10 cellular contexts compared by ENCODE assay signal in the genomic region with DNA sequence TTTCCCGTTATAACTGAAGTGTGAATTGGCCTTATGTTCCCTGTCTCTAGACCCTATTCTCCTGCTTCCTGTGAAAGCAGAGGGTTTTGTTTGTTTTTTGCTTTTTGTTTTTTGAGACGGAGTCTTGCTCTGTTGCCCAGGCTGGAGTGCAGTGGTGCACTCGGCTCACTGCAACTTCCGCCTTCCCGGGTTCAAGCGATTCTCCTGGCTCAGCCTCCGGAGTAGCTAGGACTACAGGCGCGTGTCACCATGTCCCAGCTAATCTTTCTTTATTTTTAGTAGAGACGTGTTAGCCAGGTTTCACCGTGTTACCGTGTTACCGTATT. TPM values are rescaled to one million over a fixed set of nuclear protein-coding genes. Genes with fewer than 3 reads are reported as not detected.
DNase-seq lines count a peak whose midpoint lies in the region; ATAC-seq, FAIRE-seq and TF ChIP-seq lines count a peak whose summit lies in the region.
"Had no signal": no experiment of that assay in that cellular context is flagged by ENCODE, and none has a peak within 500 bp of the region (broad histone marks: within the 10 kb centered on the region; RNA-seq: fewer than 3 reads in every experiment).

No MANE protein-coding gene starts in this region.

- ATAC-seq in HG03565 (IDR thresholded peaks at IDR 0.05; ENCODE audit: unreplicated experiment) (no peak), GM21390 (IDR thresholded peaks at IDR 0.05; ENCODE audit: unreplicated experiment) (no peak)

- H3K27me3 Mint-ChIP-seq in astrocyte (ENCODE audit: low read depth, unreplicated experiment), result peaks cover 20% of the 10 kb centered on the region

- FAIRE-seq in astrocyte (lab: Jason Lieb, UNC), result no peak
- FAIRE-seq: islet of Langerhans had no signal

- H3K4me3 ChIP-seq in HEK293 (ENCODE audit: low read depth, low read length) (no peak overlapping the region), astrocyte (ENCODE audit: insufficient read depth, low read depth, low read length) (peak overlapping the region; percentile 50), iPS-18a (ENCODE audit: low read length) (peak overlapping the region; percentile 71), skeletal muscle tissue (ENCODE audit: low read length in 3 of 3) (peak overlapping the region; percentile 59 to 75 (median 74))

- no peaks in the 10 kb centered on the region for H3K4me1 Mint-ChIP-seq in astrocyte (ENCODE audit: low read depth, unreplicated experiment)

- H3K9me3 ChIP-seq in HEK293 (ENCODE audit: control insufficient read depth, insufficient read depth, low read depth, low read length) (no peaks in the 10 kb centered on the region), astrocyte (ENCODE audit: insufficient read depth, low read depth, low read length) (no peaks in the 10 kb centered on the region), iPS-18a (ENCODE audit: control insufficient read depth, low read depth, low read length) (no peaks in the 10 kb centered on the region), skeletal muscle tissue (ENCODE audit: control insufficient read depth in 3 of 3, low read length in 3 of 3) (no peaks in the 10 kb centered on the region)

- DNase-seq in astrocyte (ENCODE audit: low read depth), result no peak
- no peak for DNase-seq in foreskin melanocyte
- no peak for DNase-seq in NCI-H1417 (lab: John Stamatoyannopoulos, UW)
- DNase-seq: NCI-H524 treated with DMSO at 0.1 percent for 48 hours had no signal

- peaks cover 15% of the 10 kb centered on the region for H3K36me3 Mint-ChIP-seq in astrocyte (ENCODE audit: low read depth, unreplicated experiment)

- peak overlapping the region; percentile 23 for H3K9ac ChIP-seq in astrocyte (ENCODE audit: low read length)
- H3K9ac ChIP-seq in iPS-18a (ENCODE audit: low read length), result no peak overlapping the region
- peak overlapping the region in 1 of 3 donors; percentile 77 for H3K9ac ChIP-seq in skeletal muscle tissue (ENCODE audit: low read depth in 1 of 3, low read length in 3 of 3)

- no peaks in the 10 kb centered on the region for H4K20me1 ChIP-seq in astrocyte (ENCODE audit: insufficient read depth, low read length)

- peaks cover 0 to 21% of the 10 kb centered on the region in 2 experiments; a peak in 2 of 3 replicates for H3K36me3 ChIP-seq in HEK293 (ENCODE audit: control insufficient read depth in 2 of 2, insufficient read depth in 1 of 2, low read length in 2 of 2)
- no peaks in the 10 kb centered on the region for H3K36me3 ChIP-seq in astrocyte (ENCODE audit: insufficient read depth, low read length)
- H3K36me3 ChIP-seq in iPS-18a (ENCODE audit: control insufficient read depth, low read depth, low read length), result peaks cover under 1% of the 10 kb centered on the region
- H3K36me3 ChIP-seq in skeletal muscle tissue (ENCODE audit: control insufficient read depth in 3 of 3, insufficient read depth in 3 of 3, low read length in 3 of 3), result peaks cover 16 to 26% (median 26%) of the 10 kb centered on the region in 3 donors

- H2AFZ ChIP-seq in astrocyte (ENCODE audit: low read depth, low read length), result peak overlapping the region; percentile 73

- TF ChIP-seq CTCF in HEK293 (tag by site-specific recombination; IDR thresholded peaks at IDR 0.05) (no peak), astrocyte (IDR thresholded peaks at IDR 0.05; ENCODE audit: insufficient read depth, low read depth, low read length) (no peak)

- CTCF ChIA-PET in HEK293 (lab: Yijun Ruan, JAX), result interaction anchor here (0.7 to 1.1 kb wide), 3 partner anchors 13 to 19 kb away, joined by 3 to 5 read pairs (median 3); no protein-coding TSS in a partner anchor

- peak overlapping the region; percentile 89 for H3K4me2 ChIP-seq in astrocyte (ENCODE audit: low read length)

- H3K27ac ChIP-seq in HEK293 (ENCODE audit: extremely low read depth, low read depth, low read length) (no peak overlapping the region), astrocyte (ENCODE audit: low read depth, low read length) (no peak overlapping the region), iPS-18a (ENCODE audit: low read length) (no peak overlapping the region), skeletal muscle tissue (ENCODE audit: low read depth, low read length) (no peak overlapping the region)

- no peaks in the 10 kb centered on the region for H3K79me2 ChIP-seq in astrocyte (ENCODE audit: insufficient read depth, low read length)

- POLR2A ChIA-PET in HEK293 (lab: Yijun Ruan, JAX), result interaction anchor here (0.9 to 2.3 kb wide), 6 partner anchors 18 to 94 kb away, joined by 3 to 9 read pairs (median 6); partner anchors contain the start of genes CNPY3, CUL7, KLHDC3 and PPP2R5D

- H3K27me3 ChIP-seq in astrocyte (ENCODE audit: insufficient read depth, low read length) (peaks cover 3% of the 10 kb centered on the region), iPS-18a (ENCODE audit: control insufficient read depth, insufficient read depth, low read length) (peaks cover 28% of the 10 kb centered on the region), skeletal muscle tissue (ENCODE audit: control insufficient read depth in 3 of 3, insufficient read depth in 3 of 3, low read length in 3 of 3) (no peaks in the 10 kb centered on the region)

- no peak overlapping the region for H3K27ac Mint-ChIP-seq in astrocyte (ENCODE audit: unreplicated experiment)

- H3K4me1 ChIP-seq in HEK293 (ENCODE audit: control insufficient read depth, insufficient read depth, low read length), result 0 out of 2 replicates have a peak, but pooled peaks cover 4% of the 10 kb centered on the region
- peaks cover 9% of the 10 kb centered on the region for H3K4me1 ChIP-seq in astrocyte (ENCODE audit: insufficient read depth, low read length)
- no peaks in the 10 kb centered on the region for H3K4me1 ChIP-seq in iPS-18a (ENCODE audit: control insufficient read depth, low read depth, low read length)
- H3K4me1 ChIP-seq in skeletal muscle tissue (ENCODE audit: control insufficient read depth in 3 of 3, insufficient read depth in 3 of 3, low read length in 3 of 3), result peaks cover 14 to 17% (median 15%) of the 10 kb centered on the region in 3 donors

- no peaks in the 10 kb centered on the region for H3K9me3 Mint-ChIP-seq in astrocyte (ENCODE audit: unreplicated experiment)

- H3K4me3 Mint-ChIP-seq in astrocyte (ENCODE audit: unreplicated experiment), result peak overlapping the region; percentile 47

TF ChIP-seq in HEK293, 187 proteins besides CTCF, POLR2A, EP300 and RAD21:
- TF ChIP-seq ZNF555 (tag by site-specific recombination; conservative IDR thresholded peaks at IDR 0.05) (no peak), HIC1 (tag by site-specific recombination; IDR thresholded peaks at IDR 0.05) (no peak), ZNF121 (tag by site-specific recombination; IDR thresholded peaks at IDR 0.05) (peak; percentile 98), GLI2 (tag by site-specific recombination; IDR thresholded peaks at IDR 0.05; ENCODE audit: borderline replicate concordance, low read depth) (no peak), ELK4 (IDR thresholded peaks at IDR 0.05; ENCODE audit: borderline replicate concordance, low read depth, low read length) (no peak), ZBTB8A (tag by site-specific recombination; IDR thresholded peaks at IDR 0.05) (no peak), ZNF514 (tag by site-specific recombination; IDR thresholded peaks at IDR 0.05) (no peak), ZNF266 (tag by site-specific recombination; IDR thresholded peaks at IDR 0.05; ENCODE audit: low read depth) (no peak)

RNA-seq across cellular contexts. Expression of gene GNMT, which starts 0.7 kb away (rescaled TPM):
- 0.68 TPM in 1 of 2 replicates, not detected in the other for total RNA-seq in astrocyte
- total RNA-seq in skeletal muscle tissue, result not detected

RNA-seq across cellular contexts. Expression of gene PEX6, which starts 19.1 kb away (rescaled TPM):
- total RNA-seq in astrocyte, result 22.7 and 27.1 TPM in 2 replicates
- total RNA-seq in skeletal muscle tissue, result 32.4 TPM

RNA-seq across cellular contexts. Expression of gene PPP2R5D, which starts 24.5 kb away (rescaled TPM):
- 48.0 and 53.0 TPM in 2 replicates for total RNA-seq in astrocyte
- total RNA-seq in skeletal muscle tissue, result 31.3 TPM

RNA-seq across cellular contexts. Expression of gene CNPY3, which starts 30.6 kb away (rescaled TPM):
- total RNA-seq in astrocyte, result 37.1 and 37.4 TPM in 2 replicates
- total RNA-seq in skeletal muscle tissue, result 9.4 TPM

RNA-seq across cellular contexts. Expression of gene PTCRA, which starts 44.0 kb away (rescaled TPM):
- not detected in 2 replicates for total RNA-seq in astrocyte
- 1.0 TPM for total RNA-seq in skeletal muscle tissue
